ENCODE assay signal across 10 cellular contexts in the genomic region with DNA sequence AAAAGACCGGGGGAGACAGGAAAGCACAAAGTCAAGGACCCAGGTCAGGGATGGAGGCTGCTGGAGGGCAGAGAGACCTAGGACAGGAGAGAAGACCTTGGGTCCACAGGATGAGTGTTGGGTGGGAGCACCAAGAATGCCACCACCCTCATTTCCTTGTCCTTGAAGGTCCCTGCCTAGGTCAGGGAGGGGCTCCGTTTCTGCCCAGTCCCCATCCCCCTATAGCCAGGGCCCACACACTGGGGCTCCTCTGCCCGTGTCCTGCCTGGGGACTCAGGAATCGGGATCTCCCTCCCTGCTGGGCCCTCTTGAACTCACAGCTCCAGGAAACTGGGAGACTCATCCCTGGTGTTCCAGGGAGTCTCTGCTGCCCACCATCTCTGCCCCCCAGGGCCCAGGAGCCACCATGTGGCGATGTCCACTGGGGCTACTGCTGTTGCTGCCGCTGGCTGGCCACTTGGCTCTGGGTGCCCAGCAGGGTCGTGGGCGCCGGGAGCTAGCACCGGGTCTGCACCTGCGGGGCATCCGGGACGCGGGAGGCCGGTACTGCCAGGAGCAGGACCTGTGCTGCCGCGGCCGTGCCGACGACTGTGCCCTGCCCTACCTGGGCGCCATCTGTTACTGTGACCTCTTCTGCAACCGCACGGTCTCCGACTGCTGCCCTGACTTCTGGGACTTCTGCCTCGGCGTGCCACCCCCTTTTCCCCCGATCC. TPM values are rescaled to one million over a fixed set of nuclear protein-coding genes. Genes with fewer than 3 reads are reported as not detected.
A peak's percentile ranks its signal among the peaks of the same experiment; 100 is the strongest.
DNase-seq lines count a peak whose midpoint lies in the region; ATAC-seq and TF ChIP-seq lines count a peak whose summit lies in the region.
"Had no signal": no experiment of that assay in that cellular context is flagged by ENCODE, and none has a peak within 500 bp of the region (broad histone marks: within the 10 kb centered on the region; RNA-seq: fewer than 3 reads in every experiment).

No MANE protein-coding gene starts in this region.

- H3K4me1 ChIP-seq in uterus, result peaks cover 8 to 27% of the 10 kb centered on the region in 2 donors

- peak overlapping the region; percentile 80 to 94 for H3K27ac ChIP-seq in uterus

- H3K27me3 ChIP-seq in uterus, result no peaks in the 10 kb centered on the region

- intact Hi-C loops in Right ventricle myocardium superior (cut with DNase I), result no loop called here
- intact Hi-C loops in left cardiac atrium (cut with DNase I), result no loop called here
- intact Hi-C loops in uterus (cut with DNase I; ENCODE audit: low total_unique reads), result no loop called here

- no peak for TF ChIP-seq POLR2A in uterus (IDR thresholded peaks at IDR 0.05)

- no peak overlapping the region for H3K27ac Mint-ChIP-seq in nephron progenitor cell

- no peaks in the 10 kb centered on the region for H3K9me3 Mint-ChIP-seq in nephron progenitor cell

- TF ChIP-seq CTCF in fibroblast of the aortic adventitia (IDR thresholded peaks at IDR 0.05; ENCODE audit: insufficient read depth, low read length), result no peak
- no peak for TF ChIP-seq CTCF in nephron progenitor cell (IDR thresholded peaks at IDR 0.05)
- no peak for TF ChIP-seq CTCF in uterus (IDR thresholded peaks at IDR 0.05)
- TF ChIP-seq CTCF in GM13976 (IDR thresholded peaks at IDR 0.05; ENCODE audit: borderline replicate concordance, control extremely low read depth, extremely low read depth, insufficient read depth, missing control alignments), result no peak

- H3K4me3 ChIP-seq in fibroblast of the aortic adventitia (ENCODE audit: low read depth, low read length) (peak overlapping the region; percentile 33), uterus (peak overlapping the region; percentile 48 to 82)

- in situ Hi-C loops in GM13976 (cut with MboI; ENCODE audit: low sequenced_read_pairs, unreplicated experiment), result no loop called here

- H3K27me3 Mint-ChIP-seq in nephron progenitor cell (ENCODE audit: low read depth, poor library complexity), result peaks cover 53% of the 10 kb centered on the region

- H3K4me1 Mint-ChIP-seq in nephron progenitor cell, result peaks cover 26% of the 10 kb centered on the region

- ATAC-seq in Right ventricle myocardium superior (ENCODE audit: poor library complexity), result peak; percentile 11
- ATAC-seq in left cardiac atrium, result no peak
- ATAC-seq in GM19467 (IDR thresholded peaks at IDR 0.05; ENCODE audit: unreplicated experiment), result no peak
- ATAC-seq: activated CD4-positive, CD25-positive, alpha-beta regulatory T cell treated with anti-CD3 and anti-CD28 coated beads, Interleukin-2, amount 50 U/mL, for 24 hours had no signal

- DNase-seq in Right ventricle myocardium superior (no peak), left cardiac atrium (no peak), fibroblast of the aortic adventitia (ENCODE audit: low read depth) (no peak), nephron progenitor cell (no peak), uterus (no peak), GM13976 (ENCODE audit: low spot score) (no peak), Kasumi-1 (lab: John Stamatoyannopoulos, UW) (no peak)

- H3K4me3 Mint-ChIP-seq in nephron progenitor cell, result peak overlapping the region; percentile 29

- H3K36me3 ChIP-seq in uterus, result no peaks in the 10 kb centered on the region

- H3K9me3 ChIP-seq in uterus, result no peaks in the 10 kb centered on the region

- no peaks in the 10 kb centered on the region for H3K36me3 Mint-ChIP-seq in nephron progenitor cell (ENCODE audit: low read depth)

RNA-seq across cellular contexts. Expression of gene TINAGL1, which starts 0.6 kb away (rescaled TPM):
- 268 TPM for total RNA-seq in Right ventricle myocardium superior
- total RNA-seq in left cardiac atrium, result 100 to 1,000 TPM; 128 to 175 TPM
- 1.2 and 99.8 TPM in 2 replicates for total RNA-seq in fibroblast of the aortic adventitia (ENCODE audit: low replicate concordance)
- total RNA-seq in uterus, result 100 to 1,000 TPM; 104 to 247 (median 182) TPM

RNA-seq across cellular contexts. Expression of gene HCRTR1, which starts 40.6 kb away (rescaled TPM):
- total RNA-seq in Right ventricle myocardium superior (0.46 TPM), left cardiac atrium (under 1 TPM; 0.42 to 0.44 TPM), fibroblast of the aortic adventitia (ENCODE audit: low replicate concordance) (0.18 TPM in 1 of 2 replicates, not detected in the other), uterus (not detected)
- total RNA-seq: M059J had no signal
